Comparison of ENCODE assay signal across 11 cellular contexts in the genomic region with DNA sequence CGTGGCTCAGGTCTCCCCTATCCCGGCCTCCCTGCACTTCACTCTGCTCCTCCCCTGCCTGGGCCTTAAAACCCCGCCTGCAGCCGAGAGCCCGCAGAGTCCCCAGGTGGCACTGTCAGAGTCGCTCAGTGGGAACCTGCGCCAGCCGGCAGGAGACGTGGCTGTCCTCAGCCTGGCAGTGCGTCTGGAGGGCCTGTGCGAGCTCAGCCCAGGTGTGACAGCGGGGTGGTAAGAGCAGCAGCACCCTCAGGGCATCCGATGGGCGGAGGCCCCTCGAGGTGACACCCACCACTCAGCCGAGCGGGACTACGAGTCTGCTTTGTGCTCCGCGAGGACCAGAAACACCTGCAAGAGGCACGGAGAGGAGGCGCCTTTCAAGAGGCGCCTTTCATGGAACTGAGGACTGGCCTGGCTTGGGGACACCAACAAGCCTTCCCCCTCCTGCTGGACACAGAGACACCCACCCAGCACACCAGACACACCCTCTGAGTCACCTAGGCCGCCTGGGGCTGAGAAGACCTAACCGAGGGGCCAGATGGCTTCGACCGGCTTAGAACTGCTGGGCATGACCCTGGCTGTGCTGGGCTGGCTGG. TPM values are rescaled to one million over a fixed set of nuclear protein-coding genes. Genes with fewer than 3 reads are reported as not detected.
A peak's percentile ranks its signal among the peaks of the same experiment; 100 is the strongest.
DNase-seq lines count a peak whose midpoint lies in the region; ATAC-seq and TF ChIP-seq lines count a peak whose summit lies in the region.
"Had no signal": no experiment of that assay in that cellular context is flagged by ENCODE, and none has a peak within 500 bp of the region (broad histone marks: within the 10 kb centered on the region; RNA-seq: fewer than 3 reads in every experiment).

A gene with protein sequence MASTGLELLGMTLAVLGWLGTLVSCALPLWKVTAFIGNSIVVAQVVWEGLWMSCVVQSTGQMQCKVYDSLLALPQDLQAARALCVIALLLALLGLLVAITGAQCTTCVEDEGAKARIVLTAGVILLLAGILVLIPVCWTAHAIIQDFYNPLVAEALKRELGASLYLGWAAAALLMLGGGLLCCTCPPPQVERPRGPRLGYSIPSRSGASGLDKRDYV (plus strand): TSS at position 96 of the 593 bp plus-strand sequence. CDS start 440 bp downstream, at position 536.

- peaks cover 59% of the 10 kb centered on the region for H3K27me3 ChIP-seq in transverse colon
- H3K27me3 ChIP-seq in gastroesophageal sphincter = peaks cover 93% of the 10 kb centered on the region

- DNase-seq in NCI-H748 (lab: John Stamatoyannopoulos, UW; ENCODE audit: unreplicated experiment) (peak; percentile 47), NCI-H748 treated with DMSO at 0.1 percent for 48 hours (lab: John Stamatoyannopoulos, UW) (no peak), NCI-H510A treated with DMSO at 0.1 percent for 48 hours (lab: John Stamatoyannopoulos, UW) (peak; percentile 75), transverse colon (peak; percentile 63), osteocyte (ENCODE audit: extremely low spot score, unreplicated experiment) (no peak)
- DNase-seq: activated CD4-positive, alpha-beta memory T cell treated with anti-CD3 and anti-CD28 coated beads for 36 hours had no signal

- no peak for TF ChIP-seq EP300 in transverse colon (IDR thresholded peaks at IDR 0.05; ENCODE audit: low read depth)
- TF ChIP-seq EP300 in gastroesophageal sphincter (IDR thresholded peaks at IDR 0.05) = no peak

- H3K9me3 ChIP-seq in iPS-18c (ENCODE audit: control insufficient read depth, insufficient read depth, low read length) (no peaks in the 10 kb centered on the region), transverse colon (no peaks in the 10 kb centered on the region), gastroesophageal sphincter (no peaks in the 10 kb centered on the region)

- TF ChIP-seq POLR2A in transverse colon (IDR thresholded peaks at IDR 0.05) (peak; percentile 15), gastroesophageal sphincter (IDR thresholded peaks at IDR 0.05) (no peak)

- ATAC-seq in gastroesophageal sphincter (no peak), GM21786 (IDR thresholded peaks at IDR 0.05; ENCODE audit: unreplicated experiment) (no peak)

- TF ChIP-seq CTCF in transverse colon (IDR thresholded peaks at IDR 0.05) (no peak), osteocyte (IDR thresholded peaks at IDR 0.05) (no peak), gastroesophageal sphincter (IDR thresholded peaks at IDR 0.05) (no peak)

- no peaks in the 10 kb centered on the region for H3K36me3 ChIP-seq in transverse colon
- no peaks in the 10 kb centered on the region for H3K36me3 ChIP-seq in gastroesophageal sphincter

- peak within 1 kb of the TSS; percentile 44 for H3K4me3 ChIP-seq in iPS-18c (ENCODE audit: insufficient read depth, low read depth, low read length)
- no peak within 1 kb of the TSS for H3K4me3 ChIP-seq in transverse colon
- no peak within 1 kb of the TSS for H3K4me3 ChIP-seq in gastroesophageal sphincter

- no peak within 1 kb of the TSS for H3K4me3 Mint-ChIP-seq in osteocyte (ENCODE audit: unreplicated experiment)
- H3K4me3 Mint-ChIP-seq: activated CD4-positive, alpha-beta memory T cell treated with anti-CD3 and anti-CD28 coated beads for 36 hours had no signal

- 8 to 51% methylated on average over 4 to 18 of the region's 27 CpGs for WGBS in transverse colon (ENCODE audit: low coverage in 1 of 2), 2 donors
- WGBS in gastroesophageal sphincter (ENCODE audit: low coverage in 1 of 2), 2 donors = no CpG with 5 or more reads among the region's 27 CpGs

- peaks cover 25% of the 10 kb centered on the region for H3K27me3 Mint-ChIP-seq in osteocyte (ENCODE audit: unreplicated experiment)

- H3K36me3 Mint-ChIP-seq in osteocyte (ENCODE audit: unreplicated experiment) = no peaks in the 10 kb centered on the region
- H3K36me3 Mint-ChIP-seq: activated CD4-positive, alpha-beta memory T cell treated with anti-CD3 and anti-CD28 coated beads for 36 hours had no signal

- no peak within 1 kb of the TSS for H3K27ac Mint-ChIP-seq in osteocyte (ENCODE audit: unreplicated experiment)

- H3K27ac ChIP-seq in transverse colon = no peak within 1 kb of the TSS
- H3K27ac ChIP-seq in gastroesophageal sphincter = no peak within 1 kb of the TSS

- intact Hi-C loops in transverse colon (cut with DNase I; ENCODE audit: low total_unique reads) = no loop called here

- H3K4me1 Mint-ChIP-seq in osteocyte (ENCODE audit: unreplicated experiment) = peaks cover 9% of the 10 kb centered on the region

- H3K4me1 ChIP-seq in transverse colon = peaks cover 4 to 28% (median 8%) of the 10 kb centered on the region in 4 donors
- H3K4me1 ChIP-seq in gastroesophageal sphincter = peaks cover 0 to 5% (median 0%) of the 10 kb centered on the region in 3 donors

- in situ Hi-C loops in transverse colon (cut with MboI; ENCODE audit: low pct_ligation_motif_present in 1 of 4, low pct_unique_long_range_greater_than_20kb in 1 of 4, low sequenced_read_pairs in 3 of 4) = no loop called here

- H3K9me3 Mint-ChIP-seq in osteocyte (ENCODE audit: unreplicated experiment) = no peaks in the 10 kb centered on the region
- H3K9me3 Mint-ChIP-seq: activated CD4-positive, alpha-beta memory T cell treated with anti-CD3 and anti-CD28 coated beads for 36 hours had no signal

RNA-seq across cellular contexts. Expression of the gene that starts here (rescaled TPM):
- 1 to 10 TPM in 1 of 4 donors, under 1 TPM in 1, not detected in 2; 0.55 to 1.1 TPM for total RNA-seq in transverse colon
- not detected in 2 replicates for total RNA-seq in osteocyte
- total RNA-seq in gastroesophageal sphincter = under 1 TPM in 2 of 4 donors, not detected in 2; 0.32 to 0.39 TPM
- total RNA-seq: A673; activated CD4-positive, alpha-beta memory T cell treated with anti-CD3 and anti-CD28 coated beads for 36 hours; frontal cortex had no signal

Comparison
In these comparisons a context has a peak if more than half of its experiments do, and no peak if none do; other contexts are left out.
1. DNase-seq: peak in NCI-H748 (single experiment), NCI-H510A treated with DMSO at 0.1 percent for 48 hours (single experiment) and transverse colon (single experiment); none in NCI-H748 treated with DMSO at 0.1 percent for 48 hours (single experiment) and osteocyte (single experiment).